ENCODE assay signal across 1 cellular context in genomic region chr15:39880718-39881387, GRCh38.
TF ChIP-seq lines count a peak whose summit lies in the region.

No MANE protein-coding gene starts in this region.

TF ChIP-seq in HEK293, 187 proteins besides CTCF, POLR2A, EP300 and RAD21 (continued from another document):
- no peak for TF ChIP-seq PRDM4 (tag by site-specific recombination; IDR thresholded peaks at IDR 0.05)
- TF ChIP-seq ZNF777 (tag by site-specific recombination; IDR thresholded peaks at IDR 0.05; ENCODE audit: borderline replicate concordance) = no peak
- no peak for TF ChIP-seq AEBP2 (tag by site-specific recombination; IDR thresholded peaks at IDR 0.05; ENCODE audit: borderline replicate concordance)
- TF ChIP-seq PRDM1 (tag by site-specific recombination; IDR thresholded peaks at IDR 0.05) = no peak
- no peak for TF ChIP-seq ZNF518A (tag by site-specific recombination; conservative IDR thresholded peaks at IDR 0.05; ENCODE audit: low read depth)
- TF ChIP-seq ZNF555 (tag by site-specific recombination; conservative IDR thresholded peaks at IDR 0.05) = no peak
- no peak for TF ChIP-seq ZNF837 (tag by site-specific recombination; IDR thresholded peaks at IDR 0.05)
- TF ChIP-seq ZNF843 (tag by site-specific recombination; IDR thresholded peaks at IDR 0.05) = 0 out of 2 replicates have a peak, but pooled peaks have one; percentile 28
- no peak for TF ChIP-seq RBAK (tag by site-specific recombination; IDR thresholded peaks at IDR 0.05)
- peak; percentile 58 for TF ChIP-seq WT1 (tag by site-specific recombination; IDR thresholded peaks at IDR 0.05)
- TF ChIP-seq ZNF785 (tag by site-specific recombination; IDR thresholded peaks at IDR 0.05) = no peak
- no peak for TF ChIP-seq SCRT1 (tag by site-specific recombination; IDR thresholded peaks at IDR 0.05; ENCODE audit: borderline replicate concordance)
- no peak for TF ChIP-seq ZNF121 (tag by site-specific recombination; IDR thresholded peaks at IDR 0.05)
- peak; percentile 67 for TF ChIP-seq SP7 (tag by site-specific recombination; IDR thresholded peaks at IDR 0.05)
- TF ChIP-seq OSR2 (tag by site-specific recombination; IDR thresholded peaks at IDR 0.05) = peak; percentile 77
- TF ChIP-seq ZNF521 (tag by site-specific recombination; IDR thresholded peaks at IDR 0.05) = no peak
- no peak for TF ChIP-seq ZBTB21 (tag by site-specific recombination; IDR thresholded peaks at IDR 0.05)
- no peak for TF ChIP-seq ZFP3 (tag by site-specific recombination; IDR thresholded peaks at IDR 0.05; ENCODE audit: low read depth)
- TF ChIP-seq ZSCAN16 (tag by site-specific recombination; IDR thresholded peaks at IDR 0.05) = no peak
